ENCODE assay signal across 8 cellular contexts in the genomic region with DNA sequence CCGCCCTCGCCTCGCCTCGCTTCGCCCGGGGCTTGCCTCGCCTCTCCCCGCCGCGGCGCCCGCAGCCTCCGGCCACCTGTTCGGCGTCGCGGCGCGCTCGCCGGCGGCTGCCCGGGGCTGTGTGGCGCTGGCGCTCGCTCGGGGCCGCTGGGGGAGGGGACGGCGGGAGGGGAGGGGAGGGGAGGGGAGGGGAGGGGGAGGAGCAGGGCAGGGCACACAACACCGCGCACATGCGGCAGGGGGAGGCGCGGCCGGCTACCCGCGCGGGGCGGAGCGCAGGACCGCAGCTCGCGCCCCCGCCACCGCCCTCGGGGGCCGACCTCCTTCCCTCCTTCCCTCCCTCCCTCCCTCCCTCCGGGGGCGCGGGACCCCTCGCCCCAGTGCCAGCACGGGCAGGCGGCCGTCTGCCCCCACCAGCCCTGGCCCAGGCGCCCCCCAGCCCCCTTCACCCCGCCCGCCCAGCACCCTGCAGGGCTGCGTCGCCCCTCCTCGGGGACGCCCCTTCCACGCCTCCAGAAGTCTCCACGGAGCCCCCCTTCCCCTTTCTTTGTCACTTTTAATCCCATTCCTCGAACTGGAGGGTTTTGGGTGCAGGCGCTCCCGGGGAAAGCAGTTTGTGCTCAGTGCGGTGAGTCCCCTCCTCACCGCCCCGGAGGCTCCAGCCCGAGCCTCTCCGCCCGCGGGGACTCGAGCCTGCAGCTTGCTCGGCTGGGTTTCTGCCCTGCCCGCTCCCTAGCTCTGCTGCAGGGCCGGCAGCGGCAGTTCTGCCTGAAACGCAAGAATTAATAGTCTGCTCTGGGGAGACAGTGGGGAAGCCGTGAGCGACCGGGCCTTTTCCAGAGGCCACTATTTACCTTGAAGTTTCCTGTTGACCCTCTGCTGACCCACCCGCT. TPM values are rescaled to one million over a fixed set of nuclear protein-coding genes. Genes with fewer than 3 reads are reported as not detected.
A peak's percentile ranks its signal among the peaks of the same experiment; 100 is the strongest.
DNase-seq lines count a peak whose midpoint lies in the region; ATAC-seq lines count a peak whose summit lies in the region.

PARD3 (minus strand) TSS at position 123 of the 893 bp plus-strand sequence. CDS start 301 bp downstream, outside the sequence.

- H3K9me3 Mint-ChIP-seq in activated CD4-positive, alpha-beta T cell treated with anti-CD3 and anti-CD28 coated beads for 36 hours (ENCODE audit: low read depth): no peaks in the 10 kb centered on the region
- H3K9me3 Mint-ChIP-seq in central memory CD8-positive, alpha-beta T cell: no peaks in the 10 kb centered on the region

- H3K9ac ChIP-seq in NT2/D1 (ENCODE audit: insufficient read length, low read depth): peak within 1 kb of the TSS; percentile 90

- intact Hi-C loops in activated CD4-positive, alpha-beta T cell treated with anti-CD3 and anti-CD28 coated beads for 36 hours (cut with DNase I, micrococcal nuclease): no loop called here

- H3K9me3 ChIP-seq in NT2/D1 (ENCODE audit: insufficient read depth, low read length): no peaks in the 10 kb centered on the region

- POLR2A ChIA-PET in activated CD4-positive, alpha-beta T cell treated with anti-CD3 and anti-CD28 coated beads for 36 hours (lab: Charles Lee): no interaction called here

- H3K36me3 Mint-ChIP-seq in activated CD4-positive, alpha-beta T cell treated with anti-CD3 and anti-CD28 coated beads for 36 hours (ENCODE audit: low read depth): no peaks in the 10 kb centered on the region
- H3K36me3 Mint-ChIP-seq in central memory CD8-positive, alpha-beta T cell (ENCODE audit: insufficient read depth): no peaks in the 10 kb centered on the region

- peaks cover 54% of the 10 kb centered on the region for H3K27me3 Mint-ChIP-seq in activated CD4-positive, alpha-beta T cell treated with anti-CD3 and anti-CD28 coated beads for 36 hours
- peaks cover 60% of the 10 kb centered on the region for H3K27me3 Mint-ChIP-seq in central memory CD8-positive, alpha-beta T cell

- H3K27me3 ChIP-seq in NT2/D1 (ENCODE audit: insufficient read depth, insufficient read length): peaks cover 29% of the 10 kb centered on the region

- H3K4me1 ChIP-seq in NT2/D1 (ENCODE audit: insufficient read depth, insufficient read length): no peaks in the 10 kb centered on the region

- no peak within 1 kb of the TSS for H3K27ac Mint-ChIP-seq in activated CD4-positive, alpha-beta T cell treated with anti-CD3 and anti-CD28 coated beads for 36 hours
- H3K27ac Mint-ChIP-seq in central memory CD8-positive, alpha-beta T cell (ENCODE audit: low read depth): no peak within 1 kb of the TSS

- peak; percentile 72 for ATAC-seq in activated CD4-positive, alpha-beta T cell treated with anti-CD3 and anti-CD28 coated beads for 36 hours
- peak; percentile 45 for ATAC-seq in HG02938 (IDR thresholded peaks at IDR 0.05; ENCODE audit: unreplicated experiment)
- no peak for ATAC-seq in central memory CD8-positive, alpha-beta T cell (replicated peaks; ENCODE audit: extremely low read depth, poor library complexity, severe bottlenecking)

- H3K36me3 ChIP-seq in NT2/D1 (ENCODE audit: insufficient read depth, insufficient read length, low read length): no peaks in the 10 kb centered on the region

- peak within 1 kb of the TSS; percentile 68 for H3K4me3 ChIP-seq in NT2/D1 (ENCODE audit: insufficient read length, low read depth)

- H3K4me3 Mint-ChIP-seq in activated CD4-positive, alpha-beta T cell treated with anti-CD3 and anti-CD28 coated beads for 36 hours: peak within 1 kb of the TSS; percentile 50
- H3K4me3 Mint-ChIP-seq in central memory CD8-positive, alpha-beta T cell: peak within 1 kb of the TSS; percentile 18

- DNase-seq in activated CD4-positive, alpha-beta T cell treated with anti-CD3 and anti-CD28 coated beads for 36 hours: peak; percentile 62
- DNase-seq in activated CD4-positive, alpha-beta T cell treated with anti-CD3 and anti-CD28 coated beads, Interleukin-2, amount 50 U/mL, for 1 hour: no peak
- no peak for DNase-seq in NT2/D1 (ENCODE audit: low read depth, low spot score)
- DNase-seq in central memory CD8-positive, alpha-beta T cell (ENCODE audit: low spot score in 2 of 2): no peak
- peak; percentile 89 for DNase-seq in islet precursor cell
- DNase-seq in stimulated activated CD8-positive, alpha-beta memory T cell treated with anti-CD3 and anti-CD28 coated beads, Interleukin-4, amount 100 ng/mL, for 48 hours: peak; percentile 28
- DNase-seq in pons (ENCODE audit: low spot score): no peak

- CTCF ChIA-PET in activated CD4-positive, alpha-beta T cell treated with anti-CD3 and anti-CD28 coated beads for 36 hours (lab: Charles Lee): no interaction called here

- peaks cover 7% of the 10 kb centered on the region for H3K4me1 Mint-ChIP-seq in activated CD4-positive, alpha-beta T cell treated with anti-CD3 and anti-CD28 coated beads for 36 hours
- no peaks in the 10 kb centered on the region for H3K4me1 Mint-ChIP-seq in central memory CD8-positive, alpha-beta T cell

RNA-seq across cellular contexts. Expression of gene PARD3, which starts in this region (rescaled TPM):
- 1 to 10 TPM; 2.2 to 2.8 TPM for total RNA-seq in activated CD4-positive, alpha-beta T cell treated with anti-CD3 and anti-CD28 coated beads for 36 hours

Comparison
In these comparisons a context has a peak if more than half of its experiments do, and no peak if none do; other contexts are left out.
1. DNase-seq: peak in activated CD4-positive, alpha-beta T cell treated with anti-CD3 and anti-CD28 coated beads for 36 hours (single experiment), islet precursor cell (single experiment) and stimulated activated CD8-positive, alpha-beta memory T cell treated with anti-CD3 and anti-CD28 coated beads, Interleukin-4, amount 100 ng/mL, for 48 hours (single experiment); none in activated CD4-positive, alpha-beta T cell treated with anti-CD3 and anti-CD28 coated beads, Interleukin-2, amount 50 U/mL, for 1 hour (single experiment), NT2/D1 (single experiment), central memory CD8-positive, alpha-beta T cell (0 of 2) and pons (single experiment).